ENCODE assay signal across 9 cellular contexts in the genomic region with DNA sequence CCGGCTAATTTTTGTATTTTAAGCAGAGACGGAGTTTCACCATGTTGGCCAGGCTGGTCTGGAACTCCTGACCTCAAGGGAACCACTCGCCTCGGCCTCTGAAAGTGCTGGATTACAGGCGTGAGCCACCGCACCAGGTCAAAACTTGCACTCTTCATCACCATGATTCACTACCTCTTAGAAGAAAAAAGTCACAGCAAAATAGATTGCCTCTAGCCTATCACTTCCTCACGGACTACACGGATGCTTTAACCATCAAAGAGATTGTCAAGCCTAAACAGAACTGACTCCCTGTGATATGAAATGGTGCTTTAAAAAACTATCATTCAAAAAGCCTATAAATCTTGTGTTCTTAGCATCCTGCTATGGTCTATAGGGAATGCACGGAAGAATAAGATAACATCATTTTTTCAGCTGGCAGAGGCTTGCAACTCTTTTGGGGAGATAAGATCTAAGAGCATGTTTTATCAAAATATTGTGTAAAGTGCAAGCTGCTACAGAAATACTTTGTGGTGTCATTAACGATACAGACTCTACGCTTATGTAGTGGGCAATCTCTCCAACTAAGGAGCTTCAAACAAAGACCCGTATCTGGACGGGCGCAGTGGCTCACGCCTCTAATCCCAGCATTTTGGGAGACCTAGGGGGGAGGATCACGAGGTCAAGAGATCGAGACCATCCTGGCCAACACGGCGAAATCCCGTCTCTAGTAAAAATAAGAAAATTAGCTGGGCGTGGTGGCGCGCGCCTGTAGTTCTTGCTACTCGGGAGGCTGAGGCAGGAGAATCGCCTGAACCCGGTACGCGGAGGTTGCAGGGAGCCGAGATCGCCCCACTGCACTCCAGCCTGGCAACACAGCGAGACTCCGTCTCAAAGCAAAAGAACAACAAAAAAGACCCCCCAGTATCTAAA. TPM values are rescaled to one million over a fixed set of nuclear protein-coding genes. Genes with fewer than 3 reads are reported as not detected.
DNase-seq lines count a peak whose midpoint lies in the region; ATAC-seq, FAIRE-seq and TF ChIP-seq lines count a peak whose summit lies in the region.
"Had no signal": no experiment of that assay in that cellular context is flagged by ENCODE, and none has a peak within 500 bp of the region (broad histone marks: within the 10 kb centered on the region; RNA-seq: fewer than 3 reads in every experiment).

No MANE protein-coding gene starts in this region.

- H3K4me3 ChIP-seq in keratinocyte (ENCODE audit: control insufficient read depth in 2 of 3, extremely low read depth in 1 of 3, insufficient read depth in 2 of 3, low read depth in 1 of 3, low read length in 3 of 3) (peak overlapping the region; percentile 97 to 99 (median 99)), testis (peak overlapping the region; percentile 91 to 100)

- H3K9me1 ChIP-seq in keratinocyte (ENCODE audit: control insufficient read depth, extremely low read depth, insufficient read depth, low read length) = no peaks in the 10 kb centered on the region

- no peaks in the 10 kb centered on the region for H3K27me3 Mint-ChIP-seq in activated T-cell treated with anti-CD3 and anti-CD28 coated beads, Interleukin-2, amount 50 U/mL, for 4 hours (ENCODE audit: low read depth)
- no peaks in the 10 kb centered on the region for H3K27me3 Mint-ChIP-seq in activated T-helper 17 cell treated with anti-CD3 and anti-CD28 coated beads, Interleukin-2, amount 50 U/mL, for 72 hours

- peak overlapping the region; percentile 90 for H2AFZ ChIP-seq in keratinocyte (ENCODE audit: control insufficient read depth, low read length)

- H3K9me3 Mint-ChIP-seq in activated T-cell treated with anti-CD3 and anti-CD28 coated beads, Interleukin-2, amount 50 U/mL, for 4 hours = no peaks in the 10 kb centered on the region
- no peaks in the 10 kb centered on the region for H3K9me3 Mint-ChIP-seq in activated T-helper 17 cell treated with anti-CD3 and anti-CD28 coated beads, Interleukin-2, amount 50 U/mL, for 72 hours

- peaks cover 7% of the 10 kb centered on the region for H3K36me3 Mint-ChIP-seq in activated T-cell treated with anti-CD3 and anti-CD28 coated beads, Interleukin-2, amount 50 U/mL, for 4 hours (ENCODE audit: insufficient read depth)
- peaks cover 62% of the 10 kb centered on the region for H3K36me3 Mint-ChIP-seq in activated T-helper 17 cell treated with anti-CD3 and anti-CD28 coated beads, Interleukin-2, amount 50 U/mL, for 72 hours (ENCODE audit: low read depth)

- dilution Hi-C loops in keratinocyte (cut with MboI; ENCODE audit: extremely low pct_ligation_motif_present, low sequenced_read_pairs) = no loop called here

- peak overlapping the region; percentile 94 for H3K9ac ChIP-seq in keratinocyte (ENCODE audit: control insufficient read depth, extremely low read depth, insufficient read depth, low read length)

- H3K27me3 ChIP-seq in keratinocyte (ENCODE audit: control insufficient read depth, extremely low read depth, insufficient read depth, low read length) (no peaks in the 10 kb centered on the region), testis (no peaks in the 10 kb centered on the region)

- H3K36me3 ChIP-seq in keratinocyte (ENCODE audit: control insufficient read depth in 2 of 2, extremely low read depth in 1 of 2, insufficient read depth in 2 of 2, low read length in 2 of 2) (peaks cover 0 to 3% of the 10 kb centered on the region in 2 experiments), testis (ENCODE audit: low read depth, missing control alignments) (no peaks in the 10 kb centered on the region)

- peak overlapping the region; percentile 69 for H3K4me2 ChIP-seq in keratinocyte (ENCODE audit: control insufficient read depth, extremely low read depth, insufficient read depth, low read depth, low read length)

- no peak for TF ChIP-seq POLR2A in testis (IDR thresholded peaks at IDR 0.05)

- H3K79me2 ChIP-seq in keratinocyte (ENCODE audit: control insufficient read depth, insufficient read depth, low read length) = peaks cover 63% of the 10 kb centered on the region

- H3K4me1 ChIP-seq in keratinocyte (ENCODE audit: control insufficient read depth, extremely low read depth, insufficient read depth, low read length) (peaks cover 15% of the 10 kb centered on the region), testis (peaks cover 11% of the 10 kb centered on the region)

- H3K4me3 Mint-ChIP-seq in activated T-cell treated with anti-CD3 and anti-CD28 coated beads, Interleukin-2, amount 50 U/mL, for 4 hours = peak overlapping the region; percentile 99
- H3K4me3 Mint-ChIP-seq in activated T-helper 17 cell treated with anti-CD3 and anti-CD28 coated beads, Interleukin-2, amount 50 U/mL, for 72 hours = peak overlapping the region; percentile 91

- TF ChIP-seq CTCF in keratinocyte (optimal IDR thresholded peaks at IDR 0.05 in 1 of 3, IDR thresholded peaks at IDR 0.05 in 1 of 3, conservative IDR thresholded peaks at IDR 0.05 in 1 of 3; ENCODE audit: extremely low read depth in 1 of 3, insufficient read depth in 2 of 3, low read length in 3 of 3) (no peak), testis (IDR thresholded peaks at IDR 0.05) (no peak)

- H3K4me1 Mint-ChIP-seq in activated T-cell treated with anti-CD3 and anti-CD28 coated beads, Interleukin-2, amount 50 U/mL, for 4 hours (ENCODE audit: low read depth) = peaks cover 42% of the 10 kb centered on the region
- H3K4me1 Mint-ChIP-seq in activated T-helper 17 cell treated with anti-CD3 and anti-CD28 coated beads, Interleukin-2, amount 50 U/mL, for 72 hours = peaks cover 14% of the 10 kb centered on the region

- FAIRE-seq in keratinocyte (lab: Jason Lieb, UNC) = no peak
- FAIRE-seq: colon had no signal

- WGBS in testis, 2 donors = 15 to 22% methylated on average over 29 to 33 of the region's 33 CpGs

- ATAC-seq in activated T-cell treated with anti-CD3 and anti-CD28 coated beads, Interleukin-2, amount 50 U/mL, for 4 hours = no peak
- no peak for ATAC-seq in activated T-helper 17 cell treated with anti-CD3 and anti-CD28 coated beads, Interleukin-2, amount 50 U/mL, for 72 hours (replicated peaks)
- ATAC-seq in GM18868 (IDR thresholded peaks at IDR 0.05; ENCODE audit: unreplicated experiment) = no peak
- ATAC-seq in GM19035 (IDR thresholded peaks at IDR 0.05; ENCODE audit: unreplicated experiment) = no peak

- H3K9me3 ChIP-seq in keratinocyte (ENCODE audit: control insufficient read depth, low read depth, low read length) = no peaks in the 10 kb centered on the region
- no peaks in the 10 kb centered on the region for H3K9me3 ChIP-seq in testis

- intact Hi-C loops in testis (cut with DNase I; ENCODE audit: low total_unique reads) = no loop called here

- H4K20me1 ChIP-seq in keratinocyte (ENCODE audit: control insufficient read depth, extremely low read depth, insufficient read depth, low read length) = no peaks in the 10 kb centered on the region

- H3K27ac ChIP-seq in keratinocyte (ENCODE audit: control insufficient read depth, insufficient read depth, low read length) (peak overlapping the region; percentile 92), testis (peak overlapping the region; percentile 95 to 97)

- DNase-seq in activated T-cell treated with anti-CD3 and anti-CD28 coated beads, Interleukin-2, amount 50 U/mL, for 4 hours = no peak
- no peak for DNase-seq in activated T-cell treated with anti-CD3 and anti-CD28 coated beads, Interleukin-2, amount 50 U/mL, for 48 hours
- DNase-seq in keratinocyte (ENCODE audit: low read depth, low spot score) = no peak
- DNase-seq in testis = no peak
- no peak for DNase-seq in GOT3 (lab: John Stamatoyannopoulos, UW)

- peak overlapping the region; percentile 96 for H3K27ac Mint-ChIP-seq in activated T-helper 17 cell treated with anti-CD3 and anti-CD28 coated beads, Interleukin-2, amount 50 U/mL, for 72 hours

RNA-seq across cellular contexts. Expression of gene TFB2M, which starts 1.0 kb away (rescaled TPM):
- total RNA-seq in activated T-cell treated with anti-CD3 and anti-CD28 coated beads, Interleukin-2, amount 50 U/mL, for 4 hours = 10 to 100 TPM; 41.7 to 45.8 (median 42.8) TPM
- total RNA-seq in activated T-helper 17 cell treated with anti-CD3 and anti-CD28 coated beads, Interleukin-2, amount 50 U/mL, for 72 hours = 10 to 100 TPM; 10.5 to 23.4 TPM
- polyA plus RNA-seq in keratinocyte = 13.4 to 28.6 TPM (median 17.7 TPM) in 3 replicates
- polyA plus RNA-seq in keratinocyte (2011; ENCODE audit: low read depth) = 13.4 TPM
- 13.2 and 20.7 TPM in 2 replicates for polyA plus RNA-seq in keratinocyte (2011; cell fraction: cytosol; rRNA removed)
- 14.1 and 23.2 TPM in 2 replicates for polyA plus RNA-seq in keratinocyte (2011; cell fraction: nucleus; rRNA removed)
- 16.2 and 17.1 TPM in 2 replicates for polyA plus RNA-seq in keratinocyte (2012; ENCODE audit: low replicate concordance)
- polyA minus RNA-seq in keratinocyte = 2.8 to 7.5 TPM (median 3.0 TPM) in 3 replicates
- 6.3 TPM for polyA minus RNA-seq in keratinocyte (2011; cell fraction: cytosol; rRNA and poly(A)+ RNA removed)
- 6.2 and 9.8 TPM in 2 replicates for polyA minus RNA-seq in keratinocyte (2011; cell fraction: nucleus; rRNA and poly(A)+ RNA removed)
- total RNA-seq in testis = 10 to 100 TPM; 19.8 to 20.0 TPM
- polyA plus RNA-seq in testis (ENCODE audit: insufficient read depth, low read depth, low replicate concordance) = 15.7 TPM

RNA-seq across cellular contexts. Expression of gene CNST, which starts 1.2 kb away (rescaled TPM):
- 10 to 100 TPM; 32.1 to 33.5 (median 32.3) TPM for total RNA-seq in activated T-cell treated with anti-CD3 and anti-CD28 coated beads, Interleukin-2, amount 50 U/mL, for 4 hours
- 10 to 100 TPM; 33.6 to 36.4 TPM for total RNA-seq in activated T-helper 17 cell treated with anti-CD3 and anti-CD28 coated beads, Interleukin-2, amount 50 U/mL, for 72 hours
- polyA plus RNA-seq in keratinocyte (6.7 to 9.8 TPM (median 7.1 TPM) in 3 replicates), testis (ENCODE audit: insufficient read depth, low read depth, low replicate concordance) (26.6 TPM)
- polyA plus RNA-seq in keratinocyte (2011; ENCODE audit: low read depth) = 15.8 TPM
- polyA plus RNA-seq in keratinocyte (2011; cell fraction: cytosol; rRNA removed) = 4.1 and 7.5 TPM in 2 replicates
- 9.9 and 11.4 TPM in 2 replicates for polyA plus RNA-seq in keratinocyte (2011; cell fraction: nucleus; rRNA removed)
- polyA plus RNA-seq in keratinocyte (2012; ENCODE audit: low replicate concordance) = 6.9 and 11.3 TPM in 2 replicates
- polyA minus RNA-seq in keratinocyte = 3.5 to 30.1 TPM (median 13.8 TPM) in 3 replicates
- polyA minus RNA-seq in keratinocyte (2011; cell fraction: cytosol; rRNA and poly(A)+ RNA removed) = 8.2 TPM
- polyA minus RNA-seq in keratinocyte (2011; cell fraction: nucleus; rRNA and poly(A)+ RNA removed) = 8.8 and 17.3 TPM in 2 replicates
- 10 to 100 TPM; 56.7 to 61.6 TPM for total RNA-seq in testis

RNA-seq across cellular contexts. Expression of gene SMYD3, which starts 58.0 kb away (rescaled TPM):
- 10 to 100 TPM; 10.7 to 13.0 (median 11.9) TPM for total RNA-seq in activated T-cell treated with anti-CD3 and anti-CD28 coated beads, Interleukin-2, amount 50 U/mL, for 4 hours
- total RNA-seq in activated T-helper 17 cell treated with anti-CD3 and anti-CD28 coated beads, Interleukin-2, amount 50 U/mL, for 72 hours = 10 to 100 TPM; 23.8 to 34.0 TPM
- polyA plus RNA-seq in keratinocyte (23.0 to 31.0 TPM (median 29.3 TPM) in 3 replicates), testis (ENCODE audit: insufficient read depth, low read depth, low replicate concordance) (23.0 TPM)
- polyA plus RNA-seq in keratinocyte (2011; ENCODE audit: low read depth) = 5.9 TPM
- 28.0 and 34.2 TPM in 2 replicates for polyA plus RNA-seq in keratinocyte (2011; cell fraction: cytosol; rRNA removed)
- polyA plus RNA-seq in keratinocyte (2011; cell fraction: nucleus; rRNA removed) = 24.3 and 25.0 TPM in 2 replicates
- polyA plus RNA-seq in keratinocyte (2012; ENCODE audit: low replicate concordance) = 8.3 and 24.1 TPM in 2 replicates
- 25.7 to 41.8 TPM (median 40.2 TPM) in 3 replicates for polyA minus RNA-seq in keratinocyte
- 34.9 TPM for polyA minus RNA-seq in keratinocyte (2011; cell fraction: cytosol; rRNA and poly(A)+ RNA removed)
- polyA minus RNA-seq in keratinocyte (2011; cell fraction: nucleus; rRNA and poly(A)+ RNA removed) = 27.6 and 57.4 TPM in 2 replicates
- 10 to 100 TPM; 38.7 to 38.8 TPM for total RNA-seq in testis
